Comparison of ENCODE assay signal across 1 cellular context in the genomic region with DNA sequence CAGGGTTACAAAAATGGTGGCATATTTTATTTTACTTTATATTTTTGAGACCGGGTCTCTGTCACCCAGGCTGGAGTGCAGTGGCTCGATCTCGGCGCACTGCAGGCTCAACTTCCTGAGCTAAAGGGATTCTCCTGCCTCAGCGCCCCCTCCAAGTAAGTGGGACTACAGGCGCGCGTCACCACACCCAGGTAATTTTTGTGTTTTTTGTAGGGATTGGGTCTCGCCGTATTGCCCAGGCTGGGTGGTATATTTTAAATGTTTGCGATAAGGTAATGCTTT.
TF ChIP-seq lines count a peak whose summit lies in the region.

No MANE protein-coding gene starts in this region.

TF ChIP-seq in GM12878, 131 proteins besides CTCF, POLR2A, EP300 and RAD21:
- no peak for TF ChIP-seq IRF4 (IDR thresholded peaks at IDR 0.05; ENCODE audit: low read depth, low read length)
- no peak for TF ChIP-seq NFIC (IDR thresholded peaks at IDR 0.05; ENCODE audit: low read depth, low read length)
- no peak for TF ChIP-seq SMAD5 (IDR thresholded peaks at IDR 0.05; ENCODE audit: low read depth)
- TF ChIP-seq KDM1A (IDR thresholded peaks at IDR 0.05; ENCODE audit: borderline replicate concordance): no peak
- no peak for TF ChIP-seq GATAD2B (conservative IDR thresholded peaks at IDR 0.05; ENCODE audit: low read depth)
- TF ChIP-seq GABPA (IDR thresholded peaks at IDR 0.05; ENCODE audit: low read depth): no peak
- no peak for TF ChIP-seq CBFB (IDR thresholded peaks at IDR 0.05; ENCODE audit: low read depth)
- no peak for TF ChIP-seq BHLHE40 (IDR thresholded peaks at IDR 0.05; ENCODE audit: borderline replicate concordance in 1 of 2, low read depth in 2 of 2, low read length in 1 of 2)
- TF ChIP-seq WRNIP1 (IDR thresholded peaks at IDR 0.05; ENCODE audit: borderline replicate concordance, low read depth, low read length): no peak
- TF ChIP-seq CREB1 (IDR thresholded peaks at IDR 0.05; ENCODE audit: low read depth): no peak
- TF ChIP-seq, protein P1, sequence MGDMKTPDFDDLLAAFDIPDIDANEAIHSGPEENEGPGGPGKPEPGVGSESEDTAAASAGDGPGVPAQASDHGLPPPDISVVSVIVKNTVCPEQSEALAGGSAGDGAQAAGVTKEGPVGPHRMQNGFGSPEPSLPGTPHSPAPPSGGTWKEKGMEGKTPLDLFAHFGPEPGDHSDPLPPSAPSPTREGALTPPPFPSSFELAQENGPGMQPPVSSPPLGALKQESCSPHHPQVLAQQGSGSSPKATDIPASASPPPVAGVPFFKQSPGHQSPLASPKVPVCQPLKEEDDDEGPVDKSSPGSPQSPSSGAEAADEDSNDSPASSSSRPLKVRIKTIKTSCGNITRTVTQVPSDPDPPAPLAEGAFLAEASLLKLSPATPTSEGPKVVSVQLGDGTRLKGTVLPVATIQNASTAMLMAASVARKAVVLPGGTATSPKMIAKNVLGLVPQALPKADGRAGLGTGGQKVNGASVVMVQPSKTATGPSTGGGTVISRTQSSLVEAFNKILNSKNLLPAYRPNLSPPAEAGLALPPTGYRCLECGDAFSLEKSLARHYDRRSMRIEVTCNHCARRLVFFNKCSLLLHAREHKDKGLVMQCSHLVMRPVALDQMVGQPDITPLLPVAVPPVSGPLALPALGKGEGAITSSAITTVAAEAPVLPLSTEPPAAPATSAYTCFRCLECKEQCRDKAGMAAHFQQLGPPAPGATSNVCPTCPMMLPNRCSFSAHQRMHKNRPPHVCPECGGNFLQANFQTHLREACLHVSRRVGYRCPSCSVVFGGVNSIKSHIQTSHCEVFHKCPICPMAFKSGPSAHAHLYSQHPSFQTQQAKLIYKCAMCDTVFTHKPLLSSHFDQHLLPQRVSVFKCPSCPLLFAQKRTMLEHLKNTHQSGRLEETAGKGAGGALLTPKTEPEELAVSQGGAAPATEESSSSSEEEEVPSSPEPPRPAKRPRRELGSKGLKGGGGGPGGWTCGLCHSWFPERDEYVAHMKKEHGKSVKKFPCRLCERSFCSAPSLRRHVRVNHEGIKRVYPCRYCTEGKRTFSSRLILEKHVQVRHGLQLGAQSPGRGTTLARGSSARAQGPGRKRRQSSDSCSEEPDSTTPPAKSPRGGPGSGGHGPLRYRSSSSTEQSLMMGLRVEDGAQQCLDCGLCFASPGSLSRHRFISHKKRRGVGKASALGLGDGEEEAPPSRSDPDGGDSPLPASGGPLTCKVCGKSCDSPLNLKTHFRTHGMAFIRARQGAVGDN (IDR thresholded peaks at IDR 0.05): no peak
